10 cellular contexts compared by ENCODE assay signal in genomic region chr10:62527019-62527827, GRCh38.
DNase-seq lines count a peak whose midpoint lies in the region; ATAC-seq lines count a peak whose summit lies in the region.
"Had no signal": no experiment of that assay in that cellular context is flagged by ENCODE, and none has a peak within 500 bp of the region (broad histone marks: within the 10 kb centered on the region; RNA-seq: fewer than 3 reads in every experiment).

No MANE protein-coding gene starts in this region.

- H3K9me3 ChIP-seq in BLaER1 treated with 17β-estradiol and CSF1 and Interleukin-3, amounts not matched to agents 10 nM and 100 nM (replicated peaks in 1 of 11) = peaks cover 28 to 47% (median 33%) of the 10 kb centered on the region in 11 experiments

- H3K36me3 ChIP-seq in BLaER1 treated with 17β-estradiol and CSF1 and Interleukin-3, amounts not matched to agents 10 nM and 100 nM = no peaks in the 10 kb centered on the region

- H3K4me1 Mint-ChIP-seq in activated T-helper 1 cell treated with anti-CD3 and anti-CD28 coated beads, Interleukin-12 subunit alpha, Interleukin-12 subunit beta, Interleukin-2, Interleukin-4 antibody, amounts not matched to agents 30 ng/mL and 10 ng/mL and 1 ng/mL, durations not matched to agents 14 hours and 24 hours and 36 hours (ENCODE audit: low read depth) = peaks cover 33% of the 10 kb centered on the region
- peaks cover 28 to 34% of the 10 kb centered on the region in 2 donors for H3K4me1 Mint-ChIP-seq in effector memory CD8-positive, alpha-beta T cell (ENCODE audit: low read depth in 2 of 2)

- peak overlapping the region; percentile 36 to 72 (median 67); a peak in 21 of 22 replicates for H3K9ac ChIP-seq in BLaER1 treated with 17β-estradiol and CSF1 and Interleukin-3, amounts not matched to agents 10 nM and 100 nM

- no peak for DNase-seq in activated T-helper 1 cell treated with anti-CD3 and anti-CD28 coated beads, Interleukin-12 subunit alpha, Interleukin-12 subunit beta, Interleukin-2, Interleukin-4 antibody, amounts not matched to agents 30 ng/mL and 10 ng/mL and 1 ng/mL, durations not matched to agents 14 hours and 24 hours and 36 hours (ENCODE audit: low spot score)
- no peak for DNase-seq in effector memory CD8-positive, alpha-beta T cell
- no peak for DNase-seq in inferior parietal cortex (ENCODE audit: extremely low spot score)
- no peak for DNase-seq in NCI-H446 (lab: John Stamatoyannopoulos, UW)
- DNase-seq: DMS53, NCI-H1436 had no signal

- peak overlapping the region; percentile 82 to 96 (median 89) for H3K4me2 ChIP-seq in BLaER1 treated with 17β-estradiol and CSF1 and Interleukin-3, amounts not matched to agents 10 nM and 100 nM

- H3K27ac Mint-ChIP-seq in activated T-helper 1 cell treated with anti-CD3 and anti-CD28 coated beads, Interleukin-12 subunit alpha, Interleukin-12 subunit beta, Interleukin-2, Interleukin-4 antibody, amounts not matched to agents 30 ng/mL and 10 ng/mL and 1 ng/mL, durations not matched to agents 14 hours and 24 hours and 36 hours = peak overlapping the region; percentile 59
- peak overlapping the region in 1 of 2 donors; percentile 29 for H3K27ac Mint-ChIP-seq in effector memory CD8-positive, alpha-beta T cell

- H3K4me1 ChIP-seq in BLaER1 treated with 17β-estradiol and CSF1 and Interleukin-3, amounts not matched to agents 10 nM and 100 nM = peaks cover 31 to 39% (median 36%) of the 10 kb centered on the region in 10 experiments

- peaks cover 2% of the 10 kb centered on the region for H3K36me3 Mint-ChIP-seq in activated T-helper 1 cell treated with anti-CD3 and anti-CD28 coated beads, Interleukin-12 subunit alpha, Interleukin-12 subunit beta, Interleukin-2, Interleukin-4 antibody, amounts not matched to agents 30 ng/mL and 10 ng/mL and 1 ng/mL, durations not matched to agents 14 hours and 24 hours and 36 hours (ENCODE audit: low read depth)
- H3K36me3 Mint-ChIP-seq in effector memory CD8-positive, alpha-beta T cell (ENCODE audit: insufficient read depth) = no peaks in the 10 kb centered on the region

- H4K20me1 ChIP-seq in BLaER1 treated with 17β-estradiol and CSF1 and Interleukin-3, amounts not matched to agents 10 nM and 100 nM = no peaks in the 10 kb centered on the region

- no peaks in the 10 kb centered on the region for H3K27me3 ChIP-seq in BLaER1 treated with 17β-estradiol and CSF1 and Interleukin-3, amounts not matched to agents 10 nM and 100 nM

- peak overlapping the region; percentile 15 for H3K4me3 Mint-ChIP-seq in activated T-helper 1 cell treated with anti-CD3 and anti-CD28 coated beads, Interleukin-12 subunit alpha, Interleukin-12 subunit beta, Interleukin-2, Interleukin-4 antibody, amounts not matched to agents 30 ng/mL and 10 ng/mL and 1 ng/mL, durations not matched to agents 14 hours and 24 hours and 36 hours
- no peak overlapping the region for H3K4me3 Mint-ChIP-seq in effector memory CD8-positive, alpha-beta T cell

- intact Hi-C loops in activated T-helper 1 cell treated with anti-CD3 and anti-CD28 coated beads, Interleukin-12 subunit alpha, Interleukin-12 subunit beta, Interleukin-2, Interleukin-4 antibody, amounts not matched to agents 30 ng/mL and 10 ng/mL and 1 ng/mL, durations not matched to agents 14 hours and 24 hours and 36 hours (cut with micrococcal nuclease) = loop anchor here (5.0 kb wide), 3 partner anchors 260 to 1180 kb away; partner anchors contain the start of gene RTKN2

- peaks cover 26% of the 10 kb centered on the region for H3K9me3 Mint-ChIP-seq in activated T-helper 1 cell treated with anti-CD3 and anti-CD28 coated beads, Interleukin-12 subunit alpha, Interleukin-12 subunit beta, Interleukin-2, Interleukin-4 antibody, amounts not matched to agents 30 ng/mL and 10 ng/mL and 1 ng/mL, durations not matched to agents 14 hours and 24 hours and 36 hours
- H3K9me3 Mint-ChIP-seq in effector memory CD8-positive, alpha-beta T cell = peaks cover 5 to 10% of the 10 kb centered on the region in 2 donors

- peaks cover 7% of the 10 kb centered on the region for H3K27me3 Mint-ChIP-seq in activated T-helper 1 cell treated with anti-CD3 and anti-CD28 coated beads, Interleukin-12 subunit alpha, Interleukin-12 subunit beta, Interleukin-2, Interleukin-4 antibody, amounts not matched to agents 30 ng/mL and 10 ng/mL and 1 ng/mL, durations not matched to agents 14 hours and 24 hours and 36 hours (ENCODE audit: insufficient read depth)
- peaks cover 0 to 36% of the 10 kb centered on the region in 2 donors for H3K27me3 Mint-ChIP-seq in effector memory CD8-positive, alpha-beta T cell

- ATAC-seq in GM19324 (IDR thresholded peaks at IDR 0.05; ENCODE audit: low FRiP score, unreplicated experiment) (peak; percentile 51), HG03103 (IDR thresholded peaks at IDR 0.05; ENCODE audit: low read depth, unreplicated experiment) (peak; percentile 45), GM18519 (IDR thresholded peaks at IDR 0.05; ENCODE audit: low FRiP score, unreplicated experiment) (no peak)
- ATAC-seq in effector memory CD8-positive, alpha-beta T cell (replicated peaks) = no peak

- peak overlapping the region in 7 of 10 experiments; percentile 3 to 41 (median 22); a peak in 10 of 20 replicates for H3K4me3 ChIP-seq in BLaER1 treated with 17β-estradiol and CSF1 and Interleukin-3, amounts not matched to agents 10 nM and 100 nM

- H3K27ac ChIP-seq in BLaER1 treated with 17β-estradiol and CSF1 and Interleukin-3, amounts not matched to agents 10 nM and 100 nM = peak overlapping the region; percentile 48 to 85 (median 76); a peak in 21 of 22 replicates

Comparison
In these comparisons a context has a peak if more than half of its experiments do, and no peak if none do; other contexts are left out.
1. ATAC-seq: peak in GM19324 (single experiment) and HG03103 (single experiment); none in GM18519 (single experiment) and effector memory CD8-positive, alpha-beta T cell (single experiment).